18 cellular contexts compared by ENCODE assay signal in genomic region chr18:5455644-5456043, GRCh38.
A peak's percentile ranks its signal among the peaks of the same experiment; 100 is the strongest.
DNase-seq lines count a peak whose midpoint lies in the region; TF ChIP-seq lines count a peak whose summit lies in the region.
"Had no signal": no experiment of that assay in that cellular context is flagged by ENCODE, and none has a peak within 500 bp of the region (broad histone marks: within the 10 kb centered on the region; RNA-seq: fewer than 3 reads in every experiment).

No MANE protein-coding gene starts in this region.

- H3K4me3 ChIP-seq in astrocyte of the spinal cord (ENCODE audit: low read depth, low read length): no peak overlapping the region
- no peak overlapping the region for H3K4me3 ChIP-seq in effector memory CD4-positive, alpha-beta T cell (ENCODE audit: insufficient read depth, low read depth, low read length, poor library complexity, severe bottlenecking)
- H3K4me3 ChIP-seq in transverse colon: no peak overlapping the region
- H3K4me3 ChIP-seq: lower lobe of right lung, thyroid gland had no signal

- TF ChIP-seq EP300 in transverse colon (IDR thresholded peaks at IDR 0.05; ENCODE audit: low read depth): no peak

- DNase-seq in activated naive CD4-positive, alpha-beta T cell treated with anti-CD3 and anti-CD28 coated beads, Interleukin-2, amount 50 U/mL, for 16 hours: no peak
- DNase-seq in astrocyte of the spinal cord (ENCODE audit: low read depth, low spot score): peak; percentile 82
- peak; percentile 17 to 56 (median 19) for DNase-seq in immature natural killer cell
- no peak for DNase-seq in DMS 273 (lab: John Stamatoyannopoulos, UW; ENCODE audit: unreplicated experiment)
- DNase-seq in effector memory CD4-positive, alpha-beta T cell: no peak
- DNase-seq in transverse colon: no peak
- no peak for DNase-seq in OCI-M2 (lab: John Stamatoyannopoulos, UW; ENCODE audit: unreplicated experiment)
- DNase-seq: ACHN; activated T-cell treated with anti-CD3 and anti-CD28 coated beads, Interleukin-2, amount 50 U/mL, for 1 hour; DMS53; erythroblast; lower lobe of right lung; occipital lobe; stimulated activated CD4-positive, alpha-beta T cell treated with anti-CD3 and anti-CD28 coated beads, Interleukin-12 subunit alpha, Interleukin-12 subunit beta, amount 100 ng/mL, for 4 hours; thyroid gland had no signal

- peaks cover 2% of the 10 kb centered on the region for H3K27me3 Mint-ChIP-seq in activated naive CD4-positive, alpha-beta T cell treated with anti-CD3 and anti-CD28 coated beads, Interleukin-2, amount 50 U/mL, for 24 hours
- peaks cover 0 to 3% (median 2%) of the 10 kb centered on the region in 3 donors for H3K27me3 Mint-ChIP-seq in immature natural killer cell (ENCODE audit: low read depth in 3 of 3)
- H3K27me3 Mint-ChIP-seq: brain had no signal

- H3K27ac ChIP-seq in effector memory CD4-positive, alpha-beta T cell (ENCODE audit: insufficient read depth, low read length, poor library complexity, severe bottlenecking): no peak overlapping the region
- no peak overlapping the region for H3K27ac ChIP-seq in transverse colon
- H3K27ac ChIP-seq: lower lobe of right lung, thyroid gland had no signal

- H3K27ac Mint-ChIP-seq in activated naive CD4-positive, alpha-beta T cell treated with anti-CD3 and anti-CD28 coated beads, Interleukin-2, amount 50 U/mL, for 24 hours: peak overlapping the region; percentile 55
- H3K27ac Mint-ChIP-seq in immature natural killer cell: peak overlapping the region in 5 of 6 donors; percentile 65 to 91 (median 79)
- H3K27ac Mint-ChIP-seq: WTC11 had no signal

- intact Hi-C loops in transverse colon (cut with DNase I; ENCODE audit: low total_unique reads): loop anchor here (2.0 kb wide), 1 partner anchor 87 kb away; the partner anchor contains the start of gene EPB41L3

- 70 to 76% methylated on average over 7 to 8 of the region's 8 CpGs for WGBS in transverse colon (ENCODE audit: low coverage in 1 of 2), 2 donors

- no peaks in the 10 kb centered on the region for H3K9me3 Mint-ChIP-seq in activated naive CD4-positive, alpha-beta T cell treated with anti-CD3 and anti-CD28 coated beads, Interleukin-2, amount 50 U/mL, for 24 hours
- no peaks in the 10 kb centered on the region for H3K9me3 Mint-ChIP-seq in immature natural killer cell
- H3K9me3 Mint-ChIP-seq: brain, WTC11 had no signal

- no peak for TF ChIP-seq CTCF in astrocyte of the spinal cord (IDR thresholded peaks at IDR 0.05; ENCODE audit: low read depth, low read length)
- no peak for TF ChIP-seq CTCF in transverse colon (IDR thresholded peaks at IDR 0.05)

- in situ Hi-C loops in astrocyte of the spinal cord (cut with HindIII; ENCODE audit: low sequenced_read_pairs): no loop called here
- in situ Hi-C loops in transverse colon (cut with MboI; ENCODE audit: low pct_ligation_motif_present in 1 of 4, low pct_unique_long_range_greater_than_20kb in 1 of 4, low sequenced_read_pairs in 3 of 4): loop anchor here in 1 of 4 donors (25.0 kb wide), 1 partner anchor 93 kb away; no protein-coding TSS in a partner anchor

- no peak for TF ChIP-seq POLR2A in transverse colon (IDR thresholded peaks at IDR 0.05)

- no peaks in the 10 kb centered on the region for H3K36me3 Mint-ChIP-seq in activated naive CD4-positive, alpha-beta T cell treated with anti-CD3 and anti-CD28 coated beads, Interleukin-2, amount 50 U/mL, for 24 hours
- H3K36me3 Mint-ChIP-seq in immature natural killer cell: no peaks in the 10 kb centered on the region
- H3K36me3 Mint-ChIP-seq: brain, WTC11 had no signal

- H3K27me3 ChIP-seq in effector memory CD4-positive, alpha-beta T cell (replicated peaks; ENCODE audit: control insufficient read depth, insufficient read depth, low read length, poor library complexity, severe bottlenecking): no peaks in the 10 kb centered on the region
- H3K27me3 ChIP-seq in transverse colon: no peaks in the 10 kb centered on the region
- H3K27me3 ChIP-seq: thyroid gland had no signal

- no peak overlapping the region for H3K4me3 Mint-ChIP-seq in activated naive CD4-positive, alpha-beta T cell treated with anti-CD3 and anti-CD28 coated beads, Interleukin-2, amount 50 U/mL, for 24 hours
- peak overlapping the region in 4 of 5 donors; percentile 22 to 56 (median 44) for H3K4me3 Mint-ChIP-seq in immature natural killer cell
- H3K4me3 Mint-ChIP-seq: WTC11 had no signal

- no peaks in the 10 kb centered on the region for H3K9me3 ChIP-seq in effector memory CD4-positive, alpha-beta T cell (ENCODE audit: control insufficient read depth, low read length)
- no peaks in the 10 kb centered on the region for H3K9me3 ChIP-seq in transverse colon
- H3K9me3 ChIP-seq: lower lobe of right lung, thyroid gland had no signal

- no peaks in the 10 kb centered on the region for H3K4me1 ChIP-seq in effector memory CD4-positive, alpha-beta T cell (ENCODE audit: control insufficient read depth, insufficient read depth, low read length, poor library complexity, severe bottlenecking)
- H3K4me1 ChIP-seq in transverse colon: no peaks in the 10 kb centered on the region
- H3K4me1 ChIP-seq: thyroid gland had no signal

- H3K36me3 ChIP-seq in effector memory CD4-positive, alpha-beta T cell (ENCODE audit: control insufficient read depth, insufficient read depth, low read length): no peaks in the 10 kb centered on the region
- no peaks in the 10 kb centered on the region for H3K36me3 ChIP-seq in transverse colon
- H3K36me3 ChIP-seq: lower lobe of right lung, thyroid gland had no signal

- H3K4me1 Mint-ChIP-seq in activated naive CD4-positive, alpha-beta T cell treated with anti-CD3 and anti-CD28 coated beads, Interleukin-2, amount 50 U/mL, for 24 hours: peaks cover 12% of the 10 kb centered on the region
- H3K4me1 Mint-ChIP-seq in immature natural killer cell: peaks cover 7 to 25% of the 10 kb centered on the region in 2 donors

Comparison
In these comparisons a context has a peak if more than half of its experiments do, and no peak if none do; other contexts are left out.
1. DNase-seq: peak in astrocyte of the spinal cord (single experiment) and immature natural killer cell (3 of 3); none in activated naive CD4-positive, alpha-beta T cell treated with anti-CD3 and anti-CD28 coated beads, Interleukin-2, amount 50 U/mL, for 16 hours (single experiment), DMS 273 (single experiment), effector memory CD4-positive, alpha-beta T cell (0 of 3), transverse colon (single experiment) and OCI-M2 (single experiment).